Comparison of ENCODE assay signal across 8 cellular contexts in the genomic region with DNA sequence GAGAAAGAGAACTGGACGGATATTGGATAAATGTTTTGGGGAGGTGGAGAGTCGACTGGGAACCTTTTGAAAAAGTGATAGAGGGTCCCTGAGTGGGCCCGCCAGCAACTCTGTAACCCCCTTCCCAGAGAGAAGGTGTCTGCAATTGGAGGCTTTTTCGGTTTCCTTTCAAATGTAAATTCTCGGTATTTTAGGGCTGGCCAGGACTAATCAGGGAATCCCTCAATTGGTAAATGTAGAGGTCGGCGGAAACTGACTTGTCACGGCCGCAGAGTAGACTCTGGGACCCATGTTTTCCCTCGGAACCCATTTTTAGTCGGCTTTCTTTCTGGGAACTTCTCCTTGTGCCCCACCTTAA. TPM values are rescaled to one million over a fixed set of nuclear protein-coding genes. Genes with fewer than 3 reads are reported as not detected.
A peak's percentile ranks its signal among the peaks of the same experiment; 100 is the strongest.
DNase-seq lines count a peak whose midpoint lies in the region; ATAC-seq and TF ChIP-seq lines count a peak whose summit lies in the region.

No MANE protein-coding gene starts in this region.

- H3K27ac ChIP-seq in SK-N-MC (peak overlapping the region; percentile 91), sigmoid colon (peak overlapping the region; percentile 57 to 69 (median 61)), adrenal gland (peak overlapping the region in 2 of 5 donors; percentile 19 to 28)

- H3K36me3 ChIP-seq in SK-N-MC (ENCODE audit: insufficient read depth, low read length): peaks cover 48% of the 10 kb centered on the region
- no peaks in the 10 kb centered on the region for H3K36me3 ChIP-seq in sigmoid colon
- no peaks in the 10 kb centered on the region for H3K36me3 ChIP-seq in adrenal gland (replicated peaks in 1 of 2)

- H3K4me1 Mint-ChIP-seq in T-helper 2 cell treated with Interferon-gamma antibody and Interleukin-4, amounts not matched to agents 5 μg/mL and 100 μg/mL, for 36 hours (ENCODE audit: low read depth): peaks cover 31% of the 10 kb centered on the region

- intact Hi-C loops in sigmoid colon (cut with DNase I) (loop anchor here (1.0 to 2.0 kb wide), 3 partner anchors 22 to 67 kb away; a partner anchor contains a TSS), adrenal gland (cut with DNase I) (no loop called here)

- WGBS in sigmoid colon, 2 donors: 1% methylated on average over 11 of the region's 11 CpGs
- WGBS in adrenal gland, 4 donors: 2 to 4% (median 2%) methylated on average over 11 of the region's 11 CpGs

- peak overlapping the region; percentile 93 for H3K27ac Mint-ChIP-seq in T-helper 2 cell treated with Interferon-gamma antibody and Interleukin-4, amounts not matched to agents 5 μg/mL and 100 μg/mL, for 36 hours

- H3K4me3 Mint-ChIP-seq in T-helper 2 cell treated with Interferon-gamma antibody and Interleukin-4, amounts not matched to agents 5 μg/mL and 100 μg/mL, for 36 hours: peak overlapping the region; percentile 94

- TF ChIP-seq POLR2A in sigmoid colon (IDR thresholded peaks at IDR 0.05): no peak
- TF ChIP-seq POLR2A in adrenal gland (IDR thresholded peaks at IDR 0.05): no peak

- H3K9me3 ChIP-seq in SK-N-MC (ENCODE audit: low read depth, low read length) (no peaks in the 10 kb centered on the region), sigmoid colon (no peaks in the 10 kb centered on the region), adrenal gland (replicated peaks in 1 of 3) (no peaks in the 10 kb centered on the region)

- ATAC-seq in HG03520 (IDR thresholded peaks at IDR 0.05; ENCODE audit: unreplicated experiment): no peak

- H3K4me1 ChIP-seq in sigmoid colon (peaks cover 0 to 17% (median 11%) of the 10 kb centered on the region in 4 donors), adrenal gland (replicated peaks in 1 of 2) (peaks cover 9 to 10% of the 10 kb centered on the region in 2 donors)

- H3K9ac ChIP-seq in SK-N-MC (ENCODE audit: insufficient read length): peak overlapping the region; percentile 95

- no peak for DNase-seq in T-helper 2 cell treated with Interferon-gamma antibody and Interleukin-4, amounts not matched to agents 5 μg/mL and 100 μg/mL, for 36 hours (ENCODE audit: low spot score)
- DNase-seq in T-helper 2 cell (no peak), SK-N-MC (ENCODE audit: low read depth, low spot score) (no peak), foreskin fibroblast (peak in 1 of 2 donors; percentile 49), sigmoid colon (no peak), adrenal gland (no peak), cerebellar cortex (ENCODE audit: low spot score) (no peak)

- H3K27me3 ChIP-seq in sigmoid colon (no peaks in the 10 kb centered on the region), adrenal gland (no peaks in the 10 kb centered on the region)

- peaks cover 49% of the 10 kb centered on the region for H3K36me3 Mint-ChIP-seq in T-helper 2 cell treated with Interferon-gamma antibody and Interleukin-4, amounts not matched to agents 5 μg/mL and 100 μg/mL, for 36 hours (ENCODE audit: low read depth)

- H3K4me3 ChIP-seq in SK-N-MC (peak overlapping the region; percentile 99), foreskin fibroblast (ENCODE audit: low read depth in 1 of 2, low read length in 2 of 2) (peak overlapping the region; percentile 66 to 84), sigmoid colon (peak overlapping the region; percentile 44 to 67 (median 60)), adrenal gland (peak overlapping the region in 2 of 4 donors; percentile 50 to 60)

- TF ChIP-seq CTCF in foreskin fibroblast (IDR thresholded peaks at IDR 0.05; ENCODE audit: low read depth, low read length): no peak
- no peak for TF ChIP-seq CTCF in sigmoid colon (IDR thresholded peaks at IDR 0.05)
- no peak for TF ChIP-seq CTCF in adrenal gland (IDR thresholded peaks at IDR 0.05)

- no peak for TF ChIP-seq EP300 in sigmoid colon (IDR thresholded peaks at IDR 0.05)

- H3K27me3 Mint-ChIP-seq in T-helper 2 cell treated with Interferon-gamma antibody and Interleukin-4, amounts not matched to agents 5 μg/mL and 100 μg/mL, for 36 hours (ENCODE audit: low read depth): no peaks in the 10 kb centered on the region

- no peaks in the 10 kb centered on the region for H3K9me3 Mint-ChIP-seq in T-helper 2 cell treated with Interferon-gamma antibody and Interleukin-4, amounts not matched to agents 5 μg/mL and 100 μg/mL, for 36 hours

RNA-seq across cellular contexts. Expression of a gene that starts 0.5 kb away (rescaled TPM):
- total RNA-seq in sigmoid colon: 1 to 10 TPM; 2.3 to 3.6 (median 2.5) TPM
- polyA plus RNA-seq in sigmoid colon: 10 to 100 TPM; 13.2 to 68.1 (median 19.7) TPM
- total RNA-seq in adrenal gland: 10 to 100 TPM in 3 of 8 donors, 1 to 10 TPM in 5; 4.8 to 21.3 (median 9.1) TPM
- 1 to 10 TPM; 3.6 to 9.7 (median 4.5) TPM for polyA plus RNA-seq in adrenal gland

RNA-seq across cellular contexts. Expression of a gene that starts 21.9 kb away (rescaled TPM):
- total RNA-seq in sigmoid colon (1 to 10 TPM; 1.3 to 3.8 (median 2.6) TPM), adrenal gland (1 to 10 TPM in 6 of 8 donors, under 1 TPM in 1, not detected in 1; 0.69 to 4.5 (median 1.8) TPM)
- polyA plus RNA-seq in sigmoid colon (10 to 100 TPM in 1 of 3 donors, 1 to 10 TPM in 2; 5.4 to 11.3 (median 5.8) TPM), adrenal gland (1 to 10 TPM; 2.1 to 3.0 (median 2.6) TPM)
